ENCODE assay signal across 13 cellular contexts in genomic region chr13:99198630-99199029, GRCh38. TPM values are rescaled to one million over a fixed set of nuclear protein-coding genes. Genes with fewer than 3 reads are reported as not detected.
DNase-seq lines count a peak whose midpoint lies in the region; ATAC-seq and TF ChIP-seq lines count a peak whose summit lies in the region.
"Had no signal": no experiment of that assay in that cellular context is flagged by ENCODE, and none has a peak within 500 bp of the region (broad histone marks: within the 10 kb centered on the region; RNA-seq: fewer than 3 reads in every experiment).

No MANE protein-coding gene starts in this region.

- H2AFZ ChIP-seq in Karpas-422 (ENCODE audit: low read length), result no peak overlapping the region

- H3K4me1 Mint-ChIP-seq in CD8-positive, alpha-beta T cell (ENCODE audit: low read depth), result peaks cover 51% of the 10 kb centered on the region
- H3K4me1 Mint-ChIP-seq in MCF 10A (ENCODE audit: insufficient read depth, unreplicated experiment), result peaks cover 21% of the 10 kb centered on the region
- H3K4me1 Mint-ChIP-seq in natural killer cell treated with Interleukin-12 subunit alpha and Interleukin-12 subunit beta and Interleukin-15 and Interleukin-18, amount 100 ng/mL, for 72 hours (ENCODE audit: low read depth in 2 of 2), result peaks cover 24 to 32% of the 10 kb centered on the region in 2 donors

- H3K27ac ChIP-seq in CD8-positive, alpha-beta T cell (ENCODE audit: low read depth, low read length), result no peak overlapping the region
- H3K27ac ChIP-seq in Karpas-422 (ENCODE audit: low read length), result no peak overlapping the region
- H3K27ac ChIP-seq: right lobe of liver, testis had no signal

- no peak for TF ChIP-seq CTCF in CD8-positive, alpha-beta T cell (IDR thresholded peaks at IDR 0.05)
- TF ChIP-seq CTCF in MCF 10A (IDR thresholded peaks at IDR 0.05; ENCODE audit: unreplicated experiment), result no peak

- H3K79me2 ChIP-seq in Karpas-422 (ENCODE audit: low read length), result peaks cover 40% of the 10 kb centered on the region

- CTCF ChIA-PET in CD8-positive, alpha-beta T cell (lab: Charles Lee), result interaction anchor here (1.3 to 16.1 kb wide), 5 partner anchors 9 to 239 kb away, joined by 3 to 254 read pairs (median 16); partner anchors contain the start of gene GPR18
- CTCF ChIA-PET in MCF 10A (lab: Yijun Ruan, JAX), result interaction anchor here (0.8 to 2.8 kb wide), 6 partner anchors 22 to 238 kb away, joined by 3 to 23 read pairs (median 10); no protein-coding TSS in a partner anchor

- H3K36me3 ChIP-seq in CD8-positive, alpha-beta T cell (ENCODE audit: insufficient read depth, low read length), result no peaks in the 10 kb centered on the region
- no peaks in the 10 kb centered on the region for H3K36me3 ChIP-seq in Karpas-422 (ENCODE audit: insufficient read depth, low read length)
- H3K36me3 ChIP-seq: right lobe of liver had no signal

- H3K4me2 ChIP-seq in Karpas-422 (ENCODE audit: low read depth, low read length, poor library complexity, severe bottlenecking), result peak overlapping the region; percentile 98

- no peaks in the 10 kb centered on the region for H3K27me3 Mint-ChIP-seq in CD8-positive, alpha-beta T cell (ENCODE audit: low read depth)
- no peaks in the 10 kb centered on the region for H3K27me3 Mint-ChIP-seq in MCF 10A (ENCODE audit: insufficient read depth, unreplicated experiment)
- H3K27me3 Mint-ChIP-seq in natural killer cell treated with Interleukin-12 subunit alpha and Interleukin-12 subunit beta and Interleukin-15 and Interleukin-18, amount 100 ng/mL, for 72 hours, result no peaks in the 10 kb centered on the region
- H3K27me3 Mint-ChIP-seq: central memory CD8-positive, alpha-beta T cell had no signal

- POLR2A ChIA-PET in CD8-positive, alpha-beta T cell (lab: Charles Lee), result interaction anchor here (0.8 to 5.1 kb wide), 5 partner anchors 20 to 302 kb away, joined by 3 to 38 read pairs (median 7); partner anchors contain the start of gene GPR18
- POLR2A ChIA-PET in MCF 10A (lab: Yijun Ruan, JAX), result interaction anchor here (0.5 to 5.7 kb wide), 4 partner anchors 15 to 782 kb away, joined by 4 to 80 read pairs (median 51); no protein-coding TSS in a partner anchor

- no peak for ATAC-seq in CD8-positive, alpha-beta T cell
- no peak for ATAC-seq in natural killer cell treated with Interleukin-12 subunit alpha and Interleukin-12 subunit beta and Interleukin-15 and Interleukin-18, amount 100 ng/mL, for 72 hours
- ATAC-seq: right lobe of liver had no signal

- H3K9ac ChIP-seq in Karpas-422 (ENCODE audit: low read length), result no peak overlapping the region

- H3K4me1 ChIP-seq in CD8-positive, alpha-beta T cell (ENCODE audit: insufficient read depth, low read length), result peaks cover 35% of the 10 kb centered on the region
- peaks cover 50% of the 10 kb centered on the region for H3K4me1 ChIP-seq in Karpas-422 (ENCODE audit: low read length)

- no peaks in the 10 kb centered on the region for H3K27me3 ChIP-seq in CD8-positive, alpha-beta T cell (ENCODE audit: insufficient read depth, low read length)
- H3K27me3 ChIP-seq in Karpas-422 (ENCODE audit: low read length), result no peaks in the 10 kb centered on the region
- H3K27me3 ChIP-seq: right lobe of liver, testis had no signal

- H3K9me2 ChIP-seq in Karpas-422 (replicated peaks; ENCODE audit: insufficient read depth, low read length), result no peaks in the 10 kb centered on the region

- peak overlapping the region; percentile 38 for H3K4me3 Mint-ChIP-seq in CD8-positive, alpha-beta T cell
- H3K4me3 Mint-ChIP-seq in MCF 10A (ENCODE audit: unreplicated experiment), result peak overlapping the region; percentile 19
- H3K4me3 Mint-ChIP-seq in natural killer cell treated with Interleukin-12 subunit alpha and Interleukin-12 subunit beta and Interleukin-15 and Interleukin-18, amount 100 ng/mL, for 72 hours, result peak overlapping the region; percentile 49

- no TSS peak for BruUV-seq in MCF 10A (replicated peaks; lab: Mats Ljungman, UMichigan)

- peak overlapping the region; percentile 58 for H3K27ac Mint-ChIP-seq in CD8-positive, alpha-beta T cell
- no peak overlapping the region for H3K27ac Mint-ChIP-seq in MCF 10A (ENCODE audit: low read depth, unreplicated experiment)
- peak overlapping the region in 1 of 2 donors; percentile 47 for H3K27ac Mint-ChIP-seq in natural killer cell treated with Interleukin-12 subunit alpha and Interleukin-12 subunit beta and Interleukin-15 and Interleukin-18, amount 100 ng/mL, for 72 hours

- H3K9me3 ChIP-seq in CD8-positive, alpha-beta T cell (ENCODE audit: low read length), result no peaks in the 10 kb centered on the region
- no peaks in the 10 kb centered on the region for H3K9me3 ChIP-seq in Karpas-422 (ENCODE audit: low read length)
- H3K9me3 ChIP-seq: right lobe of liver, testis had no signal

- intact Hi-C loops in CD8-positive, alpha-beta T cell (cut with DNase I, micrococcal nuclease), result loop anchor here in 1 of 2 experiments (5.0 kb wide), 1 partner anchor 239 kb away; no protein-coding TSS in a partner anchor
- intact Hi-C loops in MCF 10A (cut with micrococcal nuclease), result loop anchor here (5.0 kb wide), 1 partner anchor 69 kb away; no protein-coding TSS in a partner anchor

- H4K20me1 ChIP-seq in Karpas-422 (ENCODE audit: insufficient read depth, low read depth, low read length), result peaks cover 3% of the 10 kb centered on the region; the same call in 1 of the 2 replicates

- DNase-seq in CD8-positive, alpha-beta T cell, result no peak
- DNase-seq in Karpas-422 (no peak), MCF 10A (ENCODE audit: unreplicated experiment) (no peak), SHP77 (lab: John Stamatoyannopoulos, UW) (no peak), EL (no peak), cerebellum (ENCODE audit: low spot score) (no peak)
- no peak for DNase-seq in natural killer cell treated with Interleukin-12 subunit alpha and Interleukin-12 subunit beta and Interleukin-15 and Interleukin-18, amount 100 ng/mL, for 72 hours (ENCODE audit: low spot score)
- DNase-seq in stimulated activated CD4-positive, alpha-beta T cell treated with anti-CD3 and anti-CD28 coated beads, Interleukin-4, amount 100 ng/mL, for 24 hours, result no peak
- DNase-seq: COR-L47, NCI-H146, right lobe of liver, testis had no signal

- no peaks in the 10 kb centered on the region for H3K9me3 Mint-ChIP-seq in CD8-positive, alpha-beta T cell
- no peaks in the 10 kb centered on the region for H3K9me3 Mint-ChIP-seq in MCF 10A (ENCODE audit: unreplicated experiment)
- H3K9me3 Mint-ChIP-seq in natural killer cell treated with Interleukin-12 subunit alpha and Interleukin-12 subunit beta and Interleukin-15 and Interleukin-18, amount 100 ng/mL, for 72 hours, result no peaks in the 10 kb centered on the region
- H3K9me3 Mint-ChIP-seq: central memory CD8-positive, alpha-beta T cell had no signal

- H3K4me3 ChIP-seq in CD8-positive, alpha-beta T cell (ENCODE audit: low read depth, low read length), result no peak overlapping the region
- H3K4me3 ChIP-seq in Karpas-422 (ENCODE audit: low read length), result no peak overlapping the region
- H3K4me3 ChIP-seq: right lobe of liver, testis had no signal

- H3K36me3 Mint-ChIP-seq in CD8-positive, alpha-beta T cell, result peaks cover 12% of the 10 kb centered on the region
- H3K36me3 Mint-ChIP-seq in MCF 10A (ENCODE audit: insufficient read depth, unreplicated experiment), result peaks cover 16% of the 10 kb centered on the region
- H3K36me3 Mint-ChIP-seq in natural killer cell treated with Interleukin-12 subunit alpha and Interleukin-12 subunit beta and Interleukin-15 and Interleukin-18, amount 100 ng/mL, for 72 hours, result peaks cover 6% of the 10 kb centered on the region

RNA-seq across cellular contexts. Expression of gene UBAC2, which starts 2.0 kb away (rescaled TPM):
- total RNA-seq in CD8-positive, alpha-beta T cell, result 10 to 100 TPM; 62.0 to 63.0 TPM
- total RNA-seq in Karpas-422 (2014; rRNA removed; shearing (Covaris generic); ENCODE audit: low replicate concordance), result 50.6 and 58.3 TPM in 2 replicates
- total RNA-seq in MCF 10A (2022), result 74.7 and 78.3 TPM in 2 replicates
- total RNA-seq in natural killer cell treated with Interleukin-12 subunit alpha and Interleukin-12 subunit beta and Interleukin-15 and Interleukin-18, amount 100 ng/mL, for 72 hours, result 10 to 100 TPM; 55.9 to 58.0 TPM
- total RNA-seq in cerebellum, result 25.5 TPM

RNA-seq across cellular contexts. Expression of gene GPR18, which starts 59.5 kb away (rescaled TPM):
- 10 to 100 TPM; 31.9 to 36.2 TPM for total RNA-seq in CD8-positive, alpha-beta T cell
- 45.4 and 126 TPM in 2 replicates for total RNA-seq in Karpas-422 (2014; rRNA removed; shearing (Covaris generic); ENCODE audit: low replicate concordance)
- not detected in 2 replicates for total RNA-seq in MCF 10A (2022)
- total RNA-seq in natural killer cell treated with Interleukin-12 subunit alpha and Interleukin-12 subunit beta and Interleukin-15 and Interleukin-18, amount 100 ng/mL, for 72 hours, result 10 to 100 TPM; 13.0 to 20.6 TPM
- total RNA-seq in cerebellum, result not detected

Comparison
In these comparisons a context has a peak if more than half of its experiments do, and no peak if none do; other contexts are left out.
1. RNA of gene GPR18, which starts 59.5 kb away (total RNA-seq): 45.4 to 126 TPM in Karpas-422, 31.9 to 36.2 TPM in CD8-positive, alpha-beta T cell and 13.0 to 20.6 TPM in natural killer cell treated with Interleukin-12 subunit alpha and Interleukin-12 subunit beta and Interleukin-15 and Interleukin-18, amount 100 ng/mL, for 72 hours; not detected in MCF 10A and not detected in cerebellum (single experiment); every median in the first group is over 10 times any median in the second.
2. Peak in every context shown above with its lines, with median percentiles within 50 percentile points of each other: H3K4me3 Mint-ChIP-seq.